7 cellular contexts compared by ENCODE assay signal in the genomic region with DNA sequence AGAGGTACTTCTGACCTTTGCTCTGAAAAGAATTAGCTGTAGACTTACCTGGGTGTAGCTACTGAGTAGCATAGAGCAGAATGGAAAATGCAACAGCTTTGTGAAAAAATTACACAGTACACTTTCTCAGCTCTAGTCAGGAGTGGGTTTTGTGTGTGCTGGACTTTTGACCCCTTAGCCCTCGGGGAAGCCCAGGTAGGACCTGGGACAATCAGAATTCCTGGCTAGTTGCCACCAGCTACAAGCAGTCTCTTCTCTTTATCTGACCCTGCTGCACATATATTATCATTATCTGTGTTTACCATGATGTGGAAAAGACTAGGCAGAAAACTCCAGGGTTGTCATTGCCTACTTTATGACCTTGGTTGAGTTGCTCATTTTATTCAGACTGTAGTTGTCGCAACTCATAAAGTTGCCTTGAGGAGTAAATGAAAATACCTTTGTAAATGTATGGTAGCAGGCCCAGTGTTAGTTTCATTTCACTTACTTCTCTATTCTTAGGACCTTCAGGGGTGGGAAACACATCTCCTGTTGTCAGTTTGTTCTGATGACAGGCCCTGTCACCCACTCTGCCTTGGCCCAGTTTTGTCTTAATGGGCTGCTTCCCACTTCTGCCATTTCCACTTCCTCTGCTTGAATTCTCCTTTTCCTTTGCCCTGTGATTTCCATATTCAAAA. TPM values are rescaled to one million over a fixed set of nuclear protein-coding genes. Genes with fewer than 3 reads are reported as not detected.
A peak's percentile ranks its signal among the peaks of the same experiment; 100 is the strongest.
DNase-seq lines count a peak whose midpoint lies in the region; ATAC-seq and TF ChIP-seq lines count a peak whose summit lies in the region.

No MANE protein-coding gene starts in this region.

- H3K27me3 Mint-ChIP-seq in natural killer cell treated with Interleukin-12 subunit alpha and Interleukin-12 subunit beta and Interleukin-15 and Interleukin-18, amount 100 ng/mL, for 72 hours = no peaks in the 10 kb centered on the region

- WGBS in thyroid gland, 2 donors = 71 to 91% methylated on average over 2 of the region's 2 CpGs

- ATAC-seq in GM18867 (IDR thresholded peaks at IDR 0.05; ENCODE audit: unreplicated experiment) = peak; percentile 30
- ATAC-seq in HG02938 (IDR thresholded peaks at IDR 0.05; ENCODE audit: unreplicated experiment) = peak; percentile 16
- no peak for ATAC-seq in natural killer cell treated with Interleukin-12 subunit alpha and Interleukin-12 subunit beta and Interleukin-15 and Interleukin-18, amount 100 ng/mL, for 72 hours

- no peaks in the 10 kb centered on the region for H3K36me3 ChIP-seq in thyroid gland

- peak overlapping the region; percentile 52 for H3K4me3 Mint-ChIP-seq in natural killer cell treated with Interleukin-12 subunit alpha and Interleukin-12 subunit beta and Interleukin-15 and Interleukin-18, amount 100 ng/mL, for 72 hours

- DNase-seq in UCSD-AML1 (lab: John Stamatoyannopoulos, UW; ENCODE audit: unreplicated experiment) = peak; percentile 38
- no peak for DNase-seq in natural killer cell treated with Interleukin-12 subunit alpha and Interleukin-12 subunit beta and Interleukin-15 and Interleukin-18, amount 100 ng/mL, for 72 hours (ENCODE audit: low spot score)
- DNase-seq in mesenteric fat pad (ENCODE audit: low spot score) = no peak
- DNase-seq in NCI-H446 treated with DMSO at 0.1 percent for 48 hours (lab: John Stamatoyannopoulos, UW) = no peak
- no peak for DNase-seq in thyroid gland

- H3K27me3 ChIP-seq in thyroid gland = no peaks in the 10 kb centered on the region

- no peak for TF ChIP-seq CTCF in thyroid gland (IDR thresholded peaks at IDR 0.05)

- peaks cover 55 to 76% of the 10 kb centered on the region in 2 donors for H3K4me1 Mint-ChIP-seq in natural killer cell treated with Interleukin-12 subunit alpha and Interleukin-12 subunit beta and Interleukin-15 and Interleukin-18, amount 100 ng/mL, for 72 hours (ENCODE audit: low read depth in 2 of 2)

- H3K36me3 Mint-ChIP-seq in natural killer cell treated with Interleukin-12 subunit alpha and Interleukin-12 subunit beta and Interleukin-15 and Interleukin-18, amount 100 ng/mL, for 72 hours = peaks cover 5% of the 10 kb centered on the region

- no peak overlapping the region for H3K27ac ChIP-seq in thyroid gland

- no peak overlapping the region for H3K4me3 ChIP-seq in thyroid gland (replicated peaks in 1 of 3)

- TF ChIP-seq POLR2A in thyroid gland (IDR thresholded peaks at IDR 0.05) = no peak

- H3K4me1 ChIP-seq in thyroid gland = peaks cover 0 to 22% of the 10 kb centered on the region in 2 donors

- intact Hi-C loops in thyroid gland (cut with DNase I) = no loop called here

- no peaks in the 10 kb centered on the region for H3K9me3 Mint-ChIP-seq in natural killer cell treated with Interleukin-12 subunit alpha and Interleukin-12 subunit beta and Interleukin-15 and Interleukin-18, amount 100 ng/mL, for 72 hours

- no peaks in the 10 kb centered on the region for H3K9me3 ChIP-seq in thyroid gland

- H3K27ac Mint-ChIP-seq in natural killer cell treated with Interleukin-12 subunit alpha and Interleukin-12 subunit beta and Interleukin-15 and Interleukin-18, amount 100 ng/mL, for 72 hours = peak overlapping the region; percentile 95 to 98

RNA-seq across cellular contexts. Expression of gene NEK7, which starts 5.4 kb away (rescaled TPM):
- 100 to 1,000 TPM in 1 of 2 donors, 10 to 100 TPM in 1; 80.0 to 108 TPM for total RNA-seq in natural killer cell treated with Interleukin-12 subunit alpha and Interleukin-12 subunit beta and Interleukin-15 and Interleukin-18, amount 100 ng/mL, for 72 hours
- total RNA-seq in mesenteric fat pad (103 TPM), thyroid gland (100 to 1,000 TPM in 1 of 4 donors, 10 to 100 TPM in 3; 65.6 to 102 (median 77.7) TPM)

Comparison
In these comparisons a context has a peak if more than half of its experiments do, and no peak if none do; other contexts are left out.
1. ATAC-seq: peak in GM18867 (single experiment) and HG02938 (single experiment); none in natural killer cell treated with Interleukin-12 subunit alpha and Interleukin-12 subunit beta and Interleukin-15 and Interleukin-18, amount 100 ng/mL, for 72 hours (0 of 2).